7 cellular contexts compared by ENCODE assay signal in the genomic region with DNA sequence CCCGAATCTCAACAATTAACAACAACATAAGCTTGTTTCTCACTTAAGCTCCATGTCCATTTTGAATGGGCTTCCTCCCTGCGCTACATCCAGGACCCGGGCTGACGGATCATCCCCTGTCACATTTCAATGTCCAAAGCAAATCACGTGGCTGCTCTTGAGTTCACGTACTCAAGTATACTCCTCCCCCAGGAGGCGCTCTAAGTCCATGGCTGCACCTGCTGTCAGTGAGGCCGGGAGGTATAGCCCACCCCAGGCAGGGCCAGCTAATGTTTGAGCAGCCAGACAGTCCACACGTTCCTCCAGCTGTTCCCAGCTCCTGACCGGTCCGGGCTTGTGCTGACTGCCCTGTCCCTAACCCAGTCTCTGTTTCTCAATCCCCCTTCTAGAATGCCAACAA.
DNase-seq lines count a peak whose midpoint lies in the region; ATAC-seq, FAIRE-seq and TF ChIP-seq lines count a peak whose summit lies in the region.

No MANE protein-coding gene starts in this region.

- no peak overlapping the region for H3K4me3 Mint-ChIP-seq in activated CD4-positive, alpha-beta T cell treated with anti-CD3 and anti-CD28 coated beads, Interleukin-2, amount 10 ng/mL, durations not matched to agents 24 days and 14 days

- no peaks in the 10 kb centered on the region for H3K79me2 ChIP-seq in MM.1S (ENCODE audit: low read length)

- TF ChIP-seq CTCF in MM.1S (IDR thresholded peaks at IDR 0.05; ENCODE audit: low read length) = peak; percentile 39

- H3K4me1 Mint-ChIP-seq in activated CD4-positive, alpha-beta T cell treated with anti-CD3 and anti-CD28 coated beads, Interleukin-2, amount 10 ng/mL, durations not matched to agents 24 days and 14 days = no peaks in the 10 kb centered on the region

- no peaks in the 10 kb centered on the region for H3K9me3 ChIP-seq in MM.1S (replicated peaks; ENCODE audit: insufficient read depth, low read length)
- no peaks in the 10 kb centered on the region for H3K9me3 ChIP-seq in small intestine (ENCODE audit: control insufficient read depth, low read depth)

- H3K9ac ChIP-seq in MM.1S (ENCODE audit: low read length) = no peak overlapping the region

- H3K4me3 ChIP-seq in MM.1S (ENCODE audit: low read length) (no peak overlapping the region), small intestine (ENCODE audit: low read depth in 1 of 2, low read length in 2 of 2) (no peak overlapping the region)

- no peak for FAIRE-seq in small intestine (lab: Jason Lieb, UNC)

- no peak overlapping the region for H2AFZ ChIP-seq in MM.1S (ENCODE audit: low read length)

- no peaks in the 10 kb centered on the region for H3K9me2 ChIP-seq in MM.1S (replicated peaks; ENCODE audit: insufficient read depth, low read length)

- 9 to 17% (median 11%) methylated on average over 11 of the region's 11 CpGs for WGBS in small intestine, 3 donors

- peak; percentile 69 for ATAC-seq in GM18867 (IDR thresholded peaks at IDR 0.05; ENCODE audit: unreplicated experiment)
- no peak for ATAC-seq in HG03439 (IDR thresholded peaks at IDR 0.05; ENCODE audit: unreplicated experiment)

- H3K4me2 ChIP-seq in MM.1S (ENCODE audit: low read depth, low read length) = no peak overlapping the region

- H3K4me1 ChIP-seq in MM.1S (ENCODE audit: low read length) (no peaks in the 10 kb centered on the region), small intestine (ENCODE audit: control insufficient read depth in 2 of 2, insufficient read depth in 1 of 2, low read depth in 1 of 2, low read length in 1 of 2) (no peaks in the 10 kb centered on the region)

- DNase-seq in MM.1S (peak; percentile 17), iris pigment epithelial cell (ENCODE audit: low read depth) (peak; percentile 43), medulla oblongata (ENCODE audit: extremely low spot score) (no peak), small intestine (no peak)
- DNase-seq in activated CD4-positive, alpha-beta T cell treated with anti-CD3 and anti-CD28 coated beads, Interleukin-2, amount 10 ng/mL, durations not matched to agents 24 days and 14 days = peak; percentile 78

- H4K20me1 ChIP-seq in MM.1S (ENCODE audit: insufficient read depth, low read length) = no peaks in the 10 kb centered on the region

- no peak overlapping the region for H3K27ac Mint-ChIP-seq in activated CD4-positive, alpha-beta T cell treated with anti-CD3 and anti-CD28 coated beads, Interleukin-2, amount 10 ng/mL, durations not matched to agents 24 days and 14 days

- peaks cover 4% of the 10 kb centered on the region for H3K9me3 Mint-ChIP-seq in activated CD4-positive, alpha-beta T cell treated with anti-CD3 and anti-CD28 coated beads, Interleukin-2, amount 10 ng/mL, durations not matched to agents 24 days and 14 days

- intact Hi-C loops in activated CD4-positive, alpha-beta T cell treated with anti-CD3 and anti-CD28 coated beads, Interleukin-2, amount 10 ng/mL, durations not matched to agents 24 days and 14 days (cut with micrococcal nuclease) = no loop called here

- peaks cover 21% of the 10 kb centered on the region for H3K27me3 Mint-ChIP-seq in activated CD4-positive, alpha-beta T cell treated with anti-CD3 and anti-CD28 coated beads, Interleukin-2, amount 10 ng/mL, durations not matched to agents 24 days and 14 days

- H3K36me3 Mint-ChIP-seq in activated CD4-positive, alpha-beta T cell treated with anti-CD3 and anti-CD28 coated beads, Interleukin-2, amount 10 ng/mL, durations not matched to agents 24 days and 14 days (ENCODE audit: low read depth) = no peaks in the 10 kb centered on the region

- H3K27ac ChIP-seq in MM.1S (ENCODE audit: low read length) (no peak overlapping the region), small intestine (ENCODE audit: low read depth in 1 of 2, low read length in 1 of 2) (no peak overlapping the region)

- H3K27me3 ChIP-seq in MM.1S (replicated peaks; ENCODE audit: insufficient read depth, low read length) = no peaks in the 10 kb centered on the region
- H3K27me3 ChIP-seq in small intestine (ENCODE audit: control insufficient read depth in 2 of 2, insufficient read depth in 2 of 2, low read length in 2 of 2) = peaks cover 0 to 6% of the 10 kb centered on the region in 2 donors

- H3K36me3 ChIP-seq in MM.1S (replicated peaks; ENCODE audit: insufficient read depth, low read length) (no peaks in the 10 kb centered on the region), small intestine (ENCODE audit: control insufficient read depth in 2 of 2, insufficient read depth in 2 of 2, low read length in 2 of 2) (no peaks in the 10 kb centered on the region)

- no peaks in the 10 kb centered on the region for H3F3A ChIP-seq in MM.1S (ENCODE audit: insufficient read depth, low read length)

Comparison
In these comparisons a context has a peak if more than half of its experiments do, and no peak if none do; other contexts are left out.
1. DNase-seq: peak in MM.1S (single experiment), activated CD4-positive, alpha-beta T cell treated with anti-CD3 and anti-CD28 coated beads, Interleukin-2, amount 10 ng/mL, durations not matched to agents 24 days and 14 days (single experiment) and iris pigment epithelial cell (single experiment); none in medulla oblongata (single experiment) and small intestine (single experiment).